In the genomic region with DNA sequence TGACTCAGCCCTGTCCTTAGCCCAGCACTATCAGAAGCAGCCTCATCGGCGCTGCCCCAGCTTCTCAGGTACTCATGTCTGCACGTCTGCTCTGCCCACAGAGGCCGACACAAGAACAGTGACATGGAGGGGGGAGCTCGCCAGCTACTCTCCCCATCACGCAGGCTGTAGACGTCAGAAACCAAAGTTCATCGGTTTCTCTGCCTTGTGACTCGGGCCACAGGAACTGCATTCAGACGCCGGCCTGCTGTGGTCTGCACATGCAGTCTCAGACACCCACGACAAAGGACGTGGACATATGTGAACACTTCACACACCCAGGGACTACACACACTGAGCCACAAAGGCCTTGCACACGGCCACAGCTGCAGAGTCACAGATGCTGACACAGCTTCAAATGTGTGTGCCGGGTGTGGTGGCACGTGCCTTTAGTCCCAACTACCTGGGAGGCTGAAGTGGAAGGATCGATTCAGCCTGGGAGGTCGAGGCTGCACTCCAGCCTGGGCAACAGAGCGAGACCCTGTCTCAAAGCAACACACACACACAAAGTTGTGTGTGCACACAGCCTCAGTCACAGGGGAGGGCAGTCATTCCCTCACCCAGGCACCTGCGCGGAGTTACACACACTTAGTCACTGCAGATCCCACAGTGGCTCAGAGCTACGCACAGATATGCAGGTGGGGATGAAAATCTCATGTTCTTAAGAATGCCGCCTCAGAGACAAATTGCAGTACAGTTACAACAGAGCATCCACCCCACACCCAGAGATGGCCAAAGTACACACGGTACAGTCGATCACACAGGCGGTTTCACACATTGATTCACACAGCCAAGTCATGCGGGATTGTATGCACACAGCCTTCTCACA, we compare ENCODE assay signal across 1 cellular context.
TF ChIP-seq lines count a peak whose summit lies in the region.

No MANE protein-coding gene starts in this region.

TF ChIP-seq in HepG2, 621 proteins besides CTCF, POLR2A, EP300 and RAD21 (continued from another document and continues in another):
- peak; percentile 44; the same call in 1 of the 2 replicates for TF ChIP-seq ZNF451 (CRISPR knock-in tag; IDR thresholded peaks at IDR 0.05)
- no peak for TF ChIP-seq MED13 (CRISPR knock-in tag; IDR thresholded peaks at IDR 0.05)
- TF ChIP-seq, protein P1, sequence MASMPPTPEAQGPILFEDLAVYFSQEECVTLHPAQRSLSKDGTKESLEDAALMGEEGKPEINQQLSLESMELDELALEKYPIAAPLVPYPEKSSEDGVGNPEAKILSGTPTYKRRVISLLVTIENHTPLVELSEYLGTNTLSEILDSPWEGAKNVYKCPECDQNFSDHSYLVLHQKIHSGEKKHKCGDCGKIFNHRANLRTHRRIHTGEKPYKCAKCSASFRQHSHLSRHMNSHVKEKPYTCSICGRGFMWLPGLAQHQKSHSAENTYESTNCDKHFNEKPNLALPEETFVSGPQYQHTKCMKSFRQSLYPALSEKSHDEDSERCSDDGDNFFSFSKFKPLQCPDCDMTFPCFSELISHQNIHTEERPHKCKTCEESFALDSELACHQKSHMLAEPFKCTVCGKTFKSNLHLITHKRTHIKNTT (CRISPR knock-in tag; IDR thresholded peaks at IDR 0.05) = no peak
- no peak; the same call in 1 of the 2 replicates for TF ChIP-seq NFIC (IDR thresholded peaks at IDR 0.05; ENCODE audit: low read length)
- no peak; the same call in none of the 2 replicates for TF ChIP-seq FOXK1 (CRISPR knock-in tag; IDR thresholded peaks at IDR 0.05; ENCODE audit: borderline replicate concordance, low read depth)
- peak; percentile 74; the same call in 1 of the 2 replicates for TF ChIP-seq NCOA1 (CRISPR knock-in tag; IDR thresholded peaks at IDR 0.05)
- peak; percentile 56; the same call in 1 of the 2 replicates for TF ChIP-seq ZNF792 (CRISPR knock-in tag; IDR thresholded peaks at IDR 0.05)
- no peak for TF ChIP-seq ZNF570 (CRISPR knock-in tag; IDR thresholded peaks at IDR 0.05; ENCODE audit: borderline replicate concordance)
- TF ChIP-seq ZFP36L1 (CRISPR knock-in tag; IDR thresholded peaks at IDR 0.05) = peak; percentile 90
- TF ChIP-seq ZNF136 (CRISPR knock-in tag; IDR thresholded peaks at IDR 0.05; ENCODE audit: low read depth) = peak; percentile 70; the same call in 1 of the 2 replicates
- peak; percentile 71; the same call in 1 of the 2 replicates for TF ChIP-seq ZNF816 (CRISPR knock-in tag; IDR thresholded peaks at IDR 0.05; ENCODE audit: borderline replicate concordance)
- TF ChIP-seq GZF1 (CRISPR knock-in tag; IDR thresholded peaks at IDR 0.05) = no peak
- TF ChIP-seq NFYC (CRISPR knock-in tag; IDR thresholded peaks at IDR 0.05) = peak; percentile 51
- peak; percentile 97 for TF ChIP-seq TARDBP (CRISPR knock-in tag; IDR thresholded peaks at IDR 0.05)
- TF ChIP-seq RNF2 (conservative IDR thresholded peaks at IDR 0.05; ENCODE audit: low read depth) = peak; percentile 94
- TF ChIP-seq, protein P2, sequence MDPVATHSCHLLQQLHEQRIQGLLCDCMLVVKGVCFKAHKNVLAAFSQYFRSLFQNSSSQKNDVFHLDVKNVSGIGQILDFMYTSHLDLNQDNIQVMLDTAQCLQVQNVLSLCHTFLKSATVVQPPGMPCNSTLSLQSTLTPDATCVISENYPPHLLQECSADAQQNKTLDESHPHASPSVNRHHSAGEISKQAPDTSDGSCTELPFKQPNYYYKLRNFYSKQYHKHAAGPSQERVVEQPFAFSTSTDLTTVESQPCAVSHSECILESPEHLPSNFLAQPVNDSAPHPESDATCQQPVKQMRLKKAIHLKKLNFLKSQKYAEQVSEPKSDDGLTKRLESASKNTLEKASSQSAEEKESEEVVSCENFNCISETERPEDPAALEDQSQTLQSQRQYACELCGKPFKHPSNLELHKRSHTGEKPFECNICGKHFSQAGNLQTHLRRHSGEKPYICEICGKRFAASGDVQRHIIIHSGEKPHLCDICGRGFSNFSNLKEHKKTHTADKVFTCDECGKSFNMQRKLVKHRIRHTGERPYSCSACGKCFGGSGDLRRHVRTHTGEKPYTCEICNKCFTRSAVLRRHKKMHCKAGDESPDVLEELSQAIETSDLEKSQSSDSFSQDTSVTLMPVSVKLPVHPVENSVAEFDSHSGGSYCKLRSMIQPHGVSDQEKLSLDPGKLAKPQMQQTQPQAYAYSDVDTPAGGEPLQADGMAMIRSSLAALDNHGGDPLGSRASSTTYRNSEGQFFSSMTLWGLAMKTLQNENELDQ (CRISPR knock-in tag; IDR thresholded peaks at IDR 0.05; ENCODE audit: borderline replicate concordance) = no peak; the same call in 1 of the 2 replicates
- TF ChIP-seq, protein P3, sequence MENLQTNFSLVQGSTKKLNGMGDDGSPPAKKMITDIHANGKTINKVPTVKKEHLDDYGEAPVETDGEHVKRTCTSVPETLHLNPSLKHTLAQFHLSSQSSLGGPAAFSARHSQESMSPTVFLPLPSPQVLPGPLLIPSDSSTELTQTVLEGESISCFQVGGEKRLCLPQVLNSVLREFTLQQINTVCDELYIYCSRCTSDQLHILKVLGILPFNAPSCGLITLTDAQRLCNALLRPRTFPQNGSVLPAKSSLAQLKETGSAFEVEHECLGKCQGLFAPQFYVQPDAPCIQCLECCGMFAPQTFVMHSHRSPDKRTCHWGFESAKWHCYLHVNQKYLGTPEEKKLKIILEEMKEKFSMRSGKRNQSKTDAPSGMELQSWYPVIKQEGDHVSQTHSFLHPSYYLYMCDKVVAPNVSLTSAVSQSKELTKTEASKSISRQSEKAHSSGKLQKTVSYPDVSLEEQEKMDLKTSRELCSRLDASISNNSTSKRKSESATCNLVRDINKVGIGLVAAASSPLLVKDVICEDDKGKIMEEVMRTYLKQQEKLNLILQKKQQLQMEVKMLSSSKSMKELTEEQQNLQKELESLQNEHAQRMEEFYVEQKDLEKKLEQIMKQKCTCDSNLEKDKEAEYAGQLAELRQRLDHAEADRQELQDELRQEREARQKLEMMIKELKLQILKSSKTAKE (CRISPR knock-in tag; IDR thresholded peaks at IDR 0.05; ENCODE audit: borderline replicate concordance) = peak; percentile 95
- peak; percentile 85 for TF ChIP-seq MEF2D (CRISPR knock-in tag; IDR thresholded peaks at IDR 0.05)
- no peak for TF ChIP-seq ZNF3 (CRISPR knock-in tag; IDR thresholded peaks at IDR 0.05)
- TF ChIP-seq ZFP36 (IDR thresholded peaks at IDR 0.05; ENCODE audit: borderline replicate concordance, low read depth, low read length, partially characterized antibody) = no peak
- 0 out of 2 replicates have a peak, but pooled peaks have one; percentile 62 for TF ChIP-seq SSRP1 (CRISPR knock-in tag; IDR thresholded peaks at IDR 0.05)
- no peak for TF ChIP-seq ZNF484 (CRISPR knock-in tag; IDR thresholded peaks at IDR 0.05; ENCODE audit: borderline replicate concordance, low read depth)
- peak; percentile 88 for TF ChIP-seq BHLHE40 (IDR thresholded peaks at IDR 0.05; ENCODE audit: low read length)
- TF ChIP-seq, protein P4, sequence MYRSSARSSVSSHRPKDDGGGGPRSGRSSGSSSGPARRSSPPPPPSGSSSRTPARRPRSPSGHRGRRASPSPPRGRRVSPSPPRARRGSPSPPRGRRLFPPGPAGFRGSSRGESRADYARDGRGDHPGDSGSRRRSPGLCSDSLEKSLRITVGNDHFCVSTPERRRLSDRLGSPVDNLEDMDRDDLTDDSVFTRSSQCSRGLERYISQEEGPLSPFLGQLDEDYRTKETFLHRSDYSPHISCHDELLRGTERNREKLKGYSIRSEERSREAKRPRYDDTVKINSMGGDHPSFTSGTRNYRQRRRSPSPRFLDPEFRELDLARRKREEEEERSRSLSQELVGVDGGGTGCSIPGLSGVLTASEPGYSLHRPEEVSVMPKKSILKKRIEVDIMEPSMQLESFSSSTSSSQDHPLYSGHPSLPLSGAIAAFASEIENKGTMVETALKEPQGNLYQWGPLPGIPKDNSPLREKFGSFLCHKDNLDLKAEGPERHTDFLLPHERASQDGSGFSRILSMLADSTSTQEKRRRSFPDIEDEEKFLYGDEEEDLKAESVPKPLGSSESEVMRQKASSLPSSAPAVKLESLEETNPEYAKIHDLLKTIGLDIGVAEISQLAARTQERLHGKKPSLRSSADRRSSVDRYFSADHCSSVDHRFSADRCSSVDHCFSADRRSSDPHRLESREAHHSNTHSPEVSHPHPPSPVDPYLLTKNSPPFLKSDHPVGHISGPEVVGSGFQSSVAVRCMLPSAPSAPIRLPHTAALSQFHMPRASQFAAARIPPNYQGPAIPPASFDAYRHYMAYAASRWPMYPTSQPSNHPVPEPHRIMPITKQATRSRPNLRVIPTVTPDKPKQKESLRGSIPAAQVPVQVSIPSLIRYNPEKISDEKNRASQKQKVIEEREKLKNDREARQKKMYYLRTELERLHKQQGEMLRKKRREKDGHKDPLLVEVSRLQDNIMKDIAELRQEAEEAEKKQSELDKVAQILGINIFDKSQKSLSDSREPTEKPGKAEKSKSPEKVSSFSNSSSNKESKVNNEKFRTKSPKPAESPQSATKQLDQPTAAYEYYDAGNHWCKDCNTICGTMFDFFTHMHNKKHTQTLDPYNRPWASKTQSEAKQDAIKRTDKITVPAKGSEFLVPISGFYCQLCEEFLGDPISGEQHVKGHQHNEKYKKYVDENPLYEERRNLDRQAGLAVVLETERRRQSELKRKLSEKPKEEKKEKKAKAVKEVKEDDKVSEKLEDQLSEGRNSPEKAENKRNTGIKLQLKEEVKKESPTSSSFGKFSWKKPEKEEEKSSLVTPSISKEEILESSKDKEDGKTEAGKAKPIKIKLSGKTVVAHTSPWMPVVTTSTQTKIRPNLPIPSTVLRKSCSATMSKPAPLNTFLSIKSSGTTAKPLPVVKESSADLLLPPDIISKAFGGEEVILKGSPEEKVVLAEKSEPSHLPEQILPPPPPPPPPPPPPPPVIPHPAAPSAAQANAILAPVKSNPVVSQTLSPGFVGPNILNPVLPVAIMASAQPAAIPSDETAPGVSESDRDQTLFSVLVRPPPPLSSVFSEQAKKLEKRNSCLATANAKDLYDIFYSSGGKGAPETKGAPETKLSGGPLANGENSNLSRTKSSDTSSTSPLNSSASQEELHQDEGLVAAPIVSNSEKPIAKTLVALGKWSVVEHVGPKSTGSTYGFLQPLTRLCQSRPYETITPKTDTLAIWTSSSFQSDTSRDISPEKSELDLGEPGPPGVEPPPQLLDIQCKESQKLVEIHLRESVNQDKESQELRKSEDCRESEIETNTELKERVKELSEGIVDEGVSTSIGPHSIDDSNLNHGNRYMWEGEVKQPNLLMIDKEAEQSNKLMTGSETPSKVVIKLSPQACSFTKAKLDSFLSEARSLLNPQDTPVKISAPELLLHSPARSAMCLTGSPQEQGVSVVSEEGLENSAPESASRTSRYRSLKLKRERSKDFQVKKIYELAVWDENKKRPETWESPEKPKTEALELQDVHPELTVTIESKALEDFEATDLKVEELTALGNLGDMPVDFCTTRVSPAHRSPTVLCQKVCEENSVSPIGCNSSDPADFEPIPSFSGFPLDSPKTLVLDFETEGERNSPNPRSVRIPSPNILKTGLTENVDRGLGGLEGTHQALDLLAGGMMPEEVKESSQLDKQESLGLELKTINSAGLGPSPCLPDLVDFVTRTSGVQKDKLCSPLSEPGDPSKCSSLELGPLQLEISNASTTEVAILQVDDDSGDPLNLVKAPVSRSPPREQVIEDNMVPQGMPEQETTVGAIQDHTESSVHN (CRISPR knock-in tag; IDR thresholded peaks at IDR 0.05) = no peak
- TF ChIP-seq, protein P5, sequence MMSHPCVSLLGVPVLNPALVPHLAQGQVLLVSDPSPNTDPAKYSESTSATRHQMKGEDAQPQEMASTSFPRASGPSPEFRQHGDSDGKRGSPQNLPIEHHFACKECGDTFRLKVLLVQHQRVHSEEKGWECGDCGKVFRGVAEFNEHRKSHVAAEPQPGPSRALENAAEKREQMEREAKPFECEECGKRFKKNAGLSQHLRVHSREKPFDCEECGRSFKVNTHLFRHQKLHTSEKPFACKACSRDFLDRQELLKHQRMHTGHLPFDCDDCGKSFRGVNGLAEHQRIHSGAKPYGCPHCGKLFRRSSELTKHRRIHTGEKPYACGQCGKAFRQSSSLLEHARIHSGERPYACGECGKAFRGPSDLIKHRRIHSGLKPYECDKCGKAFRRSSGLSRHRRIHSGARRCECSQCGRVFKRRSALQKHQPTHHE (CRISPR knock-in tag; IDR thresholded peaks at IDR 0.05; ENCODE audit: borderline replicate concordance) = peak; percentile 38; the same call in 1 of the 2 replicates
- TF ChIP-seq RXRB (CRISPR knock-in tag; IDR thresholded peaks at IDR 0.05; ENCODE audit: borderline replicate concordance) = peak; percentile 88
- peak; percentile 95; the same call in 1 of the 2 replicates for TF ChIP-seq NRL (CRISPR knock-in tag; IDR thresholded peaks at IDR 0.05; ENCODE audit: borderline replicate concordance)
- no peak; the same call in none of the 2 replicates for TF ChIP-seq CCDC6 (CRISPR knock-in tag; IDR thresholded peaks at IDR 0.05)
- peak; percentile 67; the same call in 1 of the 2 replicates for TF ChIP-seq ZNF616 (CRISPR knock-in tag; IDR thresholded peaks at IDR 0.05; ENCODE audit: low read depth)
- TF ChIP-seq PRMT3 (CRISPR knock-in tag; IDR thresholded peaks at IDR 0.05; ENCODE audit: borderline replicate concordance, low read depth) = no peak
- no peak; the same call in 1 of the 2 replicates for TF ChIP-seq MIXL1 (CRISPR knock-in tag; IDR thresholded peaks at IDR 0.05)
- TF ChIP-seq ZNF766 (CRISPR knock-in tag; IDR thresholded peaks at IDR 0.05; ENCODE audit: borderline replicate concordance) = peak; percentile 66; the same call in 1 of the 2 replicates
- TF ChIP-seq FOXA1 (IDR thresholded peaks at IDR 0.05) = no peak
- TF ChIP-seq FOXA1 (CRISPR knock-in tag; IDR thresholded peaks at IDR 0.05) = peak; percentile 67
- no peak for TF ChIP-seq CHD2 (IDR thresholded peaks at IDR 0.05; ENCODE audit: low read depth, low read length)
- TF ChIP-seq CBX5 (CRISPR knock-in tag; IDR thresholded peaks at IDR 0.05; ENCODE audit: borderline replicate concordance) = peak; percentile 18
- TF ChIP-seq FOXC1 (CRISPR knock-in tag; IDR thresholded peaks at IDR 0.05; ENCODE audit: borderline replicate concordance) = peak; percentile 84
- no peak for TF ChIP-seq ZFAT (CRISPR knock-in tag; conservative IDR thresholded peaks at IDR 0.05)
- peak; percentile 75; the same call in 1 of the 2 replicates for TF ChIP-seq ZNF33A (CRISPR knock-in tag; IDR thresholded peaks at IDR 0.05; ENCODE audit: borderline replicate concordance)
- peak; percentile 67; the same call in 1 of the 2 replicates for TF ChIP-seq ZNF441 (CRISPR knock-in tag; IDR thresholded peaks at IDR 0.05; ENCODE audit: borderline replicate concordance)
- peak; percentile 90 for TF ChIP-seq MED1 (CRISPR knock-in tag; IDR thresholded peaks at IDR 0.05)
- no peak for TF ChIP-seq HOXA5 (CRISPR knock-in tag; IDR thresholded peaks at IDR 0.05)
- TF ChIP-seq MIER2 (CRISPR knock-in tag; IDR thresholded peaks at IDR 0.05) = no peak
- TF ChIP-seq, protein P6, sequence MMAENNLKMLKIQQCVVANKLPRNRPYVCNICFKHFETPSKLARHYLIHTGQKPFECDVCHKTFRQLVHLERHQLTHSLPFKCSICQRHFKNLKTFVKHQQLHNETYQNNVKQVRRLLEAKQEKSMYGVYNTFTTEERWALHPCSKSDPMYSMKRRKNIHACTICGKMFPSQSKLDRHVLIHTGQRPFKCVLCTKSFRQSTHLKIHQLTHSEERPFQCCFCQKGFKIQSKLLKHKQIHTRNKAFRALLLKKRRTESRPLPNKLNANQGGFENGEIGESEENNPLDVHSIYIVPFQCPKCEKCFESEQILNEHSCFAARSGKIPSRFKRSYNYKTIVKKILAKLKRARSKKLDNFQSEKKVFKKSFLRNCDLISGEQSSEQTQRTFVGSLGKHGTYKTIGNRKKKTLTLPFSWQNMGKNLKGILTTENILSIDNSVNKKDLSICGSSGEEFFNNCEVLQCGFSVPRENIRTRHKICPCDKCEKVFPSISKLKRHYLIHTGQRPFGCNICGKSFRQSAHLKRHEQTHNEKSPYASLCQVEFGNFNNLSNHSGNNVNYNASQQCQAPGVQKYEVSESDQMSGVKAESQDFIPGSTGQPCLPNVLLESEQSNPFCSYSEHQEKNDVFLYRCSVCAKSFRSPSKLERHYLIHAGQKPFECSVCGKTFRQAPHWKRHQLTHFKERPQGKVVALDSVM (CRISPR knock-in tag; IDR thresholded peaks at IDR 0.05) = peak; percentile 96
